ENCODE assay signal across 11 cellular contexts in the genomic region with DNA sequence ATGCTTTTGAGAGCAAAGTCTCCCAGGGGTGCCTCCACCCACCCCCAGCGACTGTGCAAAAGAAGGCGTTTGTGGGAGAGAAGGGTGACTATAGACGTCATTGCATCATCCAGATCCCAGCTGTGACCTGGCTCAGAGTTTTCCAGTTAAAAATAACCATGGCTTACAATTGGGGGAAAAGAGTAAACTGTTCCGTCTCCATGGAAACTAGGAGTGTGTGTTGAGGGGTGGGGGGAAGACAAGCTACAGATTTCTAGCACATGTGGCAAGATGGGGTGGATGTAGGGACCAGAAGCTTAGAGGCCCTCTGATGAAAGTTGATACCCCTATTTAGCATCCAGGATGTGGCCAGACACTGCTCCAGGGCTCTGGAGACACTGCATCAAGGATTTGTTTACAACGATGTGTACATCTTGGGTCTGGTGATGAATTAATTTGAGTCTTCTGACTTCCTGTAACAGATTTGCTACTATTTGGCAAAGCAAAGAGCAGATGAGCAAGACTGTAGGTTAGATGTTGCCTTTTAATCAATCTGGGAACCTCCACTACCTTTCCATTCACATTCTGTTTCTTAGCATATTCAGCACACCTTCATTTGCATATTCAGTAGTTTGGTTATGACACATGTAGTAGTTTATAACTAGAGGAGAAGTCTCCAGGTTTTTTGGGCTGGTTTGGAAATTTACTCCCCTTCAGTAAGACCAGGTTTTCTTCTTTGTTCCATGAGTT. TPM values are rescaled to one million over a fixed set of nuclear protein-coding genes. Genes with fewer than 3 reads are reported as not detected.
DNase-seq lines count a peak whose midpoint lies in the region; ATAC-seq and TF ChIP-seq lines count a peak whose summit lies in the region.
"Had no signal": no experiment of that assay in that cellular context is flagged by ENCODE, and none has a peak within 500 bp of the region (broad histone marks: within the 10 kb centered on the region; RNA-seq: fewer than 3 reads in every experiment).

No MANE protein-coding gene starts in this region.

- peak overlapping the region; percentile 63 for H3K4me2 ChIP-seq in fibroblast of lung (ENCODE audit: extremely low read depth, insufficient read depth, low read length)

- peak overlapping the region; percentile 53 for H3K27ac Mint-ChIP-seq in stimulated activated naive CD8-positive, alpha-beta T cell treated with anti-CD3 and anti-CD28 coated beads, Interleukin-15, Interleukin-2, amounts not matched to agents 100 ng/mL and 50 ng/mL, for 24 hours
- H3K27ac Mint-ChIP-seq in stimulated activated memory B cell treated with anti-CD40 and anti-IgM and Interleukin-4, amounts not matched to agents 10 μg/mL and 1 μg/mL and 100 μg/mL, for 72 hours, result no peak overlapping the region
- peak overlapping the region in 1 of 7 donors; percentile 16 for H3K27ac Mint-ChIP-seq in CD4-positive, alpha-beta memory T cell
- H3K27ac Mint-ChIP-seq: natural killer cell treated with Interleukin-12 subunit alpha and Interleukin-12 subunit beta and Interleukin-15 and Interleukin-18, amount 100 ng/mL, for 72 hours had no signal

- DNase-seq in NCI-H510A treated with DMSO at 0.1 percent for 48 hours (lab: John Stamatoyannopoulos, UW) (peak; percentile 3), NCI-H510A (lab: John Stamatoyannopoulos, UW) (no peak), NCI-H524 treated with DMSO at 0.1 percent for 48 hours (lab: John Stamatoyannopoulos, UW) (peak; percentile 96), fibroblast of lung (ENCODE audit: low read depth in 2 of 2) (peak; percentile 75 to 98), left lobe of liver (ENCODE audit: low spot score) (no peak)
- DNase-seq in CD4-positive, alpha-beta memory T cell, result no peak

- H4K20me1 ChIP-seq in fibroblast of lung (ENCODE audit: control insufficient read depth, extremely low read depth, insufficient read depth, low read length), result no peaks in the 10 kb centered on the region

- H3K4me3 Mint-ChIP-seq in stimulated activated naive CD8-positive, alpha-beta T cell treated with anti-CD3 and anti-CD28 coated beads, Interleukin-15, Interleukin-2, amounts not matched to agents 100 ng/mL and 50 ng/mL, for 24 hours, result no peak overlapping the region
- no peak overlapping the region for H3K4me3 Mint-ChIP-seq in stimulated activated memory B cell treated with anti-CD40 and anti-IgM and Interleukin-4, amounts not matched to agents 10 μg/mL and 1 μg/mL and 100 μg/mL, for 72 hours
- no peak overlapping the region for H3K4me3 Mint-ChIP-seq in CD4-positive, alpha-beta memory T cell
- H3K4me3 Mint-ChIP-seq: natural killer cell treated with Interleukin-12 subunit alpha and Interleukin-12 subunit beta and Interleukin-15 and Interleukin-18, amount 100 ng/mL, for 72 hours had no signal

- no peaks in the 10 kb centered on the region for H3K9me3 Mint-ChIP-seq in stimulated activated naive CD8-positive, alpha-beta T cell treated with anti-CD3 and anti-CD28 coated beads, Interleukin-15, Interleukin-2, amounts not matched to agents 100 ng/mL and 50 ng/mL, for 24 hours
- H3K9me3 Mint-ChIP-seq in stimulated activated memory B cell treated with anti-CD40 and anti-IgM and Interleukin-4, amounts not matched to agents 10 μg/mL and 1 μg/mL and 100 μg/mL, for 72 hours, result no peaks in the 10 kb centered on the region
- no peaks in the 10 kb centered on the region for H3K9me3 Mint-ChIP-seq in CD4-positive, alpha-beta memory T cell
- H3K9me3 Mint-ChIP-seq: natural killer cell treated with Interleukin-12 subunit alpha and Interleukin-12 subunit beta and Interleukin-15 and Interleukin-18, amount 100 ng/mL, for 72 hours had no signal

- CTCF ChIA-PET in CD4-positive, alpha-beta memory T cell (lab: Charles Lee; ENCODE audit: partially characterized antibody), result no interaction called here

- H3K27me3 Mint-ChIP-seq in stimulated activated naive CD8-positive, alpha-beta T cell treated with anti-CD3 and anti-CD28 coated beads, Interleukin-15, Interleukin-2, amounts not matched to agents 100 ng/mL and 50 ng/mL, for 24 hours, result no peaks in the 10 kb centered on the region
- no peaks in the 10 kb centered on the region for H3K27me3 Mint-ChIP-seq in stimulated activated memory B cell treated with anti-CD40 and anti-IgM and Interleukin-4, amounts not matched to agents 10 μg/mL and 1 μg/mL and 100 μg/mL, for 72 hours
- no peaks in the 10 kb centered on the region for H3K27me3 Mint-ChIP-seq in CD4-positive, alpha-beta memory T cell

- no peaks in the 10 kb centered on the region for H3K27me3 ChIP-seq in fibroblast of lung (ENCODE audit: control insufficient read depth, insufficient read depth, low read length)
- H3K27me3 ChIP-seq in CD4-positive, alpha-beta memory T cell (ENCODE audit: insufficient read depth, low read length), result no peaks in the 10 kb centered on the region
- H3K27me3 ChIP-seq: ascending aorta had no signal

- peaks cover 21% of the 10 kb centered on the region for H3K4me1 ChIP-seq in fibroblast of lung (ENCODE audit: control insufficient read depth, extremely low read depth, insufficient read depth, low read length)
- peaks cover 8% of the 10 kb centered on the region for H3K4me1 ChIP-seq in CD4-positive, alpha-beta memory T cell (ENCODE audit: insufficient read depth, low read length)

- H3K79me2 ChIP-seq in fibroblast of lung (ENCODE audit: control insufficient read depth, insufficient read depth, low read length), result no peaks in the 10 kb centered on the region

- H3K9ac ChIP-seq in fibroblast of lung (ENCODE audit: insufficient read depth, low read length), result peak overlapping the region; percentile 28

- H3K36me3 Mint-ChIP-seq in stimulated activated naive CD8-positive, alpha-beta T cell treated with anti-CD3 and anti-CD28 coated beads, Interleukin-15, Interleukin-2, amounts not matched to agents 100 ng/mL and 50 ng/mL, for 24 hours (ENCODE audit: low read depth), result peaks cover 12% of the 10 kb centered on the region
- peaks cover 14% of the 10 kb centered on the region for H3K36me3 Mint-ChIP-seq in stimulated activated memory B cell treated with anti-CD40 and anti-IgM and Interleukin-4, amounts not matched to agents 10 μg/mL and 1 μg/mL and 100 μg/mL, for 72 hours
- peaks cover 7 to 12% of the 10 kb centered on the region in 2 donors for H3K36me3 Mint-ChIP-seq in CD4-positive, alpha-beta memory T cell

- TF ChIP-seq CTCF in fibroblast of lung (conservative IDR thresholded peaks at IDR 0.05 in 1 of 2, IDR thresholded peaks at IDR 0.05 in 1 of 2; ENCODE audit: low read depth in 1 of 2, low read length in 2 of 2), result no peak

- H2AFZ ChIP-seq in fibroblast of lung (ENCODE audit: low read length), result no peak overlapping the region

- H3K36me3 ChIP-seq in fibroblast of lung (ENCODE audit: control insufficient read depth, insufficient read depth, low read length), result peaks cover 1% of the 10 kb centered on the region
- peaks cover 5% of the 10 kb centered on the region for H3K36me3 ChIP-seq in CD4-positive, alpha-beta memory T cell (ENCODE audit: insufficient read depth, low read length)

- H3K27ac ChIP-seq in fibroblast of lung (ENCODE audit: insufficient read depth, low read length), result peak overlapping the region; percentile 68
- no peak overlapping the region for H3K27ac ChIP-seq in CD4-positive, alpha-beta memory T cell (ENCODE audit: low read depth, low read length)
- H3K27ac ChIP-seq: ascending aorta, C4-2B had no signal

- H3K9me3 ChIP-seq in fibroblast of lung (ENCODE audit: control insufficient read depth, insufficient read depth, low read depth, low read length), result no peaks in the 10 kb centered on the region
- H3K9me3 ChIP-seq in CD4-positive, alpha-beta memory T cell (ENCODE audit: control insufficient read depth in 1 of 2, low read length in 2 of 2), result no peaks in the 10 kb centered on the region
- H3K9me3 ChIP-seq: ascending aorta had no signal

- POLR2A ChIA-PET in CD4-positive, alpha-beta memory T cell (lab: Charles Lee; ENCODE audit: partially characterized antibody), result no interaction called here

- ATAC-seq in stimulated activated memory B cell treated with anti-CD40 and anti-IgM and Interleukin-4, amounts not matched to agents 10 μg/mL and 1 μg/mL and 100 μg/mL, for 72 hours, result no peak
- no peak for ATAC-seq in left lobe of liver

- intact Hi-C loops in CD4-positive, alpha-beta memory T cell (cut with micrococcal nuclease), result no loop called here

- peak overlapping the region in 1 of 4 experiments; percentile 17 for H3K4me3 ChIP-seq in fibroblast of lung (replicated peaks in 1 of 4; ENCODE audit: control extremely low read depth in 1 of 4, insufficient read depth in 1 of 4, low read depth in 3 of 4, low read length in 4 of 4)
- no peak overlapping the region for H3K4me3 ChIP-seq in CD4-positive, alpha-beta memory T cell (ENCODE audit: low read length in 2 of 2)
- H3K4me3 ChIP-seq: ascending aorta had no signal

- peaks cover 21% of the 10 kb centered on the region for H3K4me1 Mint-ChIP-seq in stimulated activated naive CD8-positive, alpha-beta T cell treated with anti-CD3 and anti-CD28 coated beads, Interleukin-15, Interleukin-2, amounts not matched to agents 100 ng/mL and 50 ng/mL, for 24 hours (ENCODE audit: low read depth)
- no peaks in the 10 kb centered on the region for H3K4me1 Mint-ChIP-seq in stimulated activated memory B cell treated with anti-CD40 and anti-IgM and Interleukin-4, amounts not matched to agents 10 μg/mL and 1 μg/mL and 100 μg/mL, for 72 hours
- H3K4me1 Mint-ChIP-seq in CD4-positive, alpha-beta memory T cell, result peaks cover 6 to 7% (median 7%) of the 10 kb centered on the region in 4 donors

RNA-seq across cellular contexts. Expression of a gene that starts 6.2 kb away (rescaled TPM):
- total RNA-seq in fibroblast of lung (61.4 and 121 TPM in 2 replicates), left lobe of liver (10.6 TPM)
- polyA plus RNA-seq in fibroblast of lung, result 153 and 161 TPM in 2 replicates
- 103 and 112 TPM in 2 replicates for polyA plus RNA-seq in fibroblast of lung (2012)
- polyA minus RNA-seq in fibroblast of lung (ENCODE audit: low replicate concordance), result 123 and 147 TPM in 2 replicates
- 1 to 10 TPM; 6.6 to 7.4 TPM for total RNA-seq in CD4-positive, alpha-beta memory T cell
- 10 to 100 TPM; 16.3 to 17.6 TPM for polyA plus RNA-seq in CD4-positive, alpha-beta memory T cell

Comparison
In these comparisons a context has a peak if more than half of its experiments do, and no peak if none do; other contexts are left out.
1. DNase-seq: peak in NCI-H510A treated with DMSO at 0.1 percent for 48 hours (single experiment), NCI-H524 treated with DMSO at 0.1 percent for 48 hours (single experiment) and fibroblast of lung (2 of 2); none in NCI-H510A (single experiment), CD4-positive, alpha-beta memory T cell (0 of 5) and left lobe of liver (single experiment).